In the genomic region with DNA sequence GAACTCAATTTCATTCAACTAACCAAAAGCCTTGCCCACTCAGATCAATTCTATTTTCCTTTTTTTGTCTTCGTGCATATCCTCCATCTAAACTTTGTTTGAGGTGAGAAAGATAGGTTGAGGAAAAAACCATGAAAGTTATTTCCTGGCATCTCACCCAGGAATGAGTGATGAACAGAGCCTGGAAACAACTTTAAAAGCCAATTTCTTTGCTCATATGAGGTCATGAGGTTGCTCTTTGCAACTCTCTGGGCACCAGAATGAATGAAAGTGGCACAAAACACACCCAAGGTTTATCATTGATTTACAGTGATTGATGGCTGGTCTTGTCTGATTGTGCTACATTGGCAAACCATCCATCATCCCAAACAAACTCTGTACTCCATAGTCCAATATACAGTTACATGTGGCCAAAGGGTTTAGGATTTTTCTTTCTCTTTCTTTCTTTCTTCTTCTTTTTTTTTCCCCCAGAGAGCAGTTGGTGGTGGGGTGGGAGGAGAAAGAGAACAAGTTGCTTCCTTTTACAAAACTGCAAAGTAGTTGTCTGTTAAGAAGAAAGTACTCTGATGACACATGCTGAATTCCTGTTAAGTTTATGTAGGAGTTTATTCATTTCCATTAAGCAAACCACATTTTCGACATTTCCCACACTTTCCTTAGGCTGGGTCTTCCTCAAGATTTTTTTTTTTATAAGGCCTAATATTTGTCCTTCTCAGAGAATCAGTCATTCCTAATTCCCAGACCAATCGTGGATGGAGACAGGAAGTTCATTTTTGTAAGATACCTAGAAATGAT, we compare ENCODE assay signal across 21 cellular contexts.
DNase-seq lines count a peak whose midpoint lies in the region; ATAC-seq and TF ChIP-seq lines count a peak whose summit lies in the region.
"Had no signal": no experiment of that assay in that cellular context is flagged by ENCODE, and none has a peak within 500 bp of the region (broad histone marks: within the 10 kb centered on the region; RNA-seq: fewer than 3 reads in every experiment).

No MANE protein-coding gene starts in this region.

- CTCF ChIA-PET in HEK293T (lab: Yijun Ruan, JAX), result no interaction called here

- H3K4me3 ChIP-seq in NB4 (ENCODE audit: low read depth, low read length) (no peak overlapping the region), epithelial cell of esophagus (ENCODE audit: low read length) (no peak overlapping the region), skeletal muscle cell (ENCODE audit: low read depth, low read length) (no peak overlapping the region), BE2C (ENCODE audit: low read depth, low read length) (no peak overlapping the region)
- H3K4me3 ChIP-seq: body of pancreas, psoas muscle, SJCRH30, upper lobe of left lung had no signal

- POLR2A ChIA-PET in HEK293T (lab: Yijun Ruan, JAX), result no interaction called here

- TF ChIP-seq POLR2A in NB4 (IDR thresholded peaks at IDR 0.05; ENCODE audit: extremely low read depth, insufficient read length), result no peak

- no peaks in the 10 kb centered on the region for H3K27me3 ChIP-seq in BE2C
- H3K27me3 ChIP-seq: body of pancreas, SJCRH30, upper lobe of left lung had no signal

- DNase-seq in EL, result peak; percentile 87
- DNase-seq in NB4 (ENCODE audit: low read depth), result peak; percentile 63
- DNase-seq in epithelial cell of esophagus (ENCODE audit: low read depth), result peak; percentile 22
- peak; percentile 86 for DNase-seq in skeletal muscle cell (ENCODE audit: low read depth)
- DNase-seq in HEK293T (ENCODE audit: extremely low spot score), result no peak
- DNase-seq in BE2C, result no peak
- DNase-seq: activated CD8-positive, alpha-beta memory T cell treated with anti-CD3 and anti-CD28 coated beads for 24 hours; activated effector memory CD4-positive, alpha-beta T cell treated with Interleukin-2 at 50 U/mL for 16 hours; body of pancreas; CD8-positive, alpha-beta memory T cell; endodermal cell; GOT3; head of caudate nucleus; kidney; NCI-H2029 treated with DMSO at 0.1 percent for 48 hours; NCI-H774; psoas muscle; SJCRH30; stimulated activated CD4-positive, alpha-beta T cell treated with anti-CD3 and anti-CD28 coated beads, Interleukin-2, amount 100 ng/mL, for 48 hours; upper lobe of left lung had no signal

- no peaks in the 10 kb centered on the region for H3K4me1 ChIP-seq in BE2C
- H3K4me1 ChIP-seq: body of pancreas, psoas muscle, SJCRH30 had no signal

- TF ChIP-seq CTCF in NB4 (IDR thresholded peaks at IDR 0.05; ENCODE audit: low read depth, low read length) (no peak), epithelial cell of esophagus (IDR thresholded peaks at IDR 0.05; ENCODE audit: insufficient read depth, low read depth, low read length, missing control alignments) (no peak), BE2C (IDR thresholded peaks at IDR 0.05; ENCODE audit: low read depth, low read length) (no peak)

- H3K36me3 ChIP-seq in BE2C, result no peaks in the 10 kb centered on the region
- H3K36me3 ChIP-seq: SJCRH30, upper lobe of left lung had no signal

- ATAC-seq in HG02852 (IDR thresholded peaks at IDR 0.05; ENCODE audit: unreplicated experiment), result no peak
- ATAC-seq: body of pancreas, psoas muscle had no signal

- H3K9me3 ChIP-seq in BE2C, result no peaks in the 10 kb centered on the region
- H3K9me3 ChIP-seq: body of pancreas, psoas muscle, upper lobe of left lung had no signal

TF ChIP-seq in HEK293T, 16 proteins besides CTCF, POLR2A, EP300 and RAD21:
- TF ChIP-seq FOXK2 (IDR thresholded peaks at IDR 0.05), result no peak
- TF ChIP-seq FOXM1 (IDR thresholded peaks at IDR 0.05; ENCODE audit: borderline replicate concordance), result no peak
- no peak for TF ChIP-seq TARDBP (IDR thresholded peaks at IDR 0.05)
- TF ChIP-seq BHLHE40 (IDR thresholded peaks at IDR 0.05; ENCODE audit: borderline replicate concordance), result no peak
- no peak for TF ChIP-seq HDGF (IDR thresholded peaks at IDR 0.05; ENCODE audit: borderline replicate concordance)
- TF ChIP-seq CTBP1 (IDR thresholded peaks at IDR 0.05; ENCODE audit: borderline replicate concordance), result no peak
- no peak for TF ChIP-seq FOXA1 (IDR thresholded peaks at IDR 0.05)
- no peak for TF ChIP-seq SP1 (IDR thresholded peaks at IDR 0.05)
- TF ChIP-seq NFRKB (IDR thresholded peaks at IDR 0.05), result no peak
- TF ChIP-seq, protein P1, sequence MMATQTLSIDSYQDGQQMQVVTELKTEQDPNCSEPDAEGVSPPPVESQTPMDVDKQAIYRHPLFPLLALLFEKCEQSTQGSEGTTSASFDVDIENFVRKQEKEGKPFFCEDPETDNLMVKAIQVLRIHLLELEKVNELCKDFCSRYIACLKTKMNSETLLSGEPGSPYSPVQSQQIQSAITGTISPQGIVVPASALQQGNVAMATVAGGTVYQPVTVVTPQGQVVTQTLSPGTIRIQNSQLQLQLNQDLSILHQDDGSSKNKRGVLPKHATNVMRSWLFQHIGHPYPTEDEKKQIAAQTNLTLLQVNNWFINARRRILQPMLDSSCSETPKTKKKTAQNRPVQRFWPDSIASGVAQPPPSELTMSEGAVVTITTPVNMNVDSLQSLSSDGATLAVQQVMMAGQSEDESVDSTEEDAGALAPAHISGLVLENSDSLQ (IDR thresholded peaks at IDR 0.05), result no peak
- no peak for TF ChIP-seq ARNT (IDR thresholded peaks at IDR 0.05)
- TF ChIP-seq ELF4 (IDR thresholded peaks at IDR 0.05), result no peak
- no peak for TF ChIP-seq L3MBTL2 (conservative IDR thresholded peaks at IDR 0.05)
- no peak for TF ChIP-seq LEF1 (IDR thresholded peaks at IDR 0.05; ENCODE audit: borderline replicate concordance)
- no peak for TF ChIP-seq ZNF384 (IDR thresholded peaks at IDR 0.05)
- no peak for TF ChIP-seq SUZ12 (IDR thresholded peaks at IDR 0.05)
TF ChIP-seq in HEK293T: peak in this region for 0.

Comparison
In these comparisons a context has a peak if more than half of its experiments do, and no peak if none do; other contexts are left out.
1. DNase-seq: peak in EL (single experiment), NB4 (single experiment), epithelial cell of esophagus (single experiment) and skeletal muscle cell (single experiment); none in HEK293T (single experiment) and BE2C (single experiment).